8 cellular contexts compared by ENCODE assay signal in the genomic region with DNA sequence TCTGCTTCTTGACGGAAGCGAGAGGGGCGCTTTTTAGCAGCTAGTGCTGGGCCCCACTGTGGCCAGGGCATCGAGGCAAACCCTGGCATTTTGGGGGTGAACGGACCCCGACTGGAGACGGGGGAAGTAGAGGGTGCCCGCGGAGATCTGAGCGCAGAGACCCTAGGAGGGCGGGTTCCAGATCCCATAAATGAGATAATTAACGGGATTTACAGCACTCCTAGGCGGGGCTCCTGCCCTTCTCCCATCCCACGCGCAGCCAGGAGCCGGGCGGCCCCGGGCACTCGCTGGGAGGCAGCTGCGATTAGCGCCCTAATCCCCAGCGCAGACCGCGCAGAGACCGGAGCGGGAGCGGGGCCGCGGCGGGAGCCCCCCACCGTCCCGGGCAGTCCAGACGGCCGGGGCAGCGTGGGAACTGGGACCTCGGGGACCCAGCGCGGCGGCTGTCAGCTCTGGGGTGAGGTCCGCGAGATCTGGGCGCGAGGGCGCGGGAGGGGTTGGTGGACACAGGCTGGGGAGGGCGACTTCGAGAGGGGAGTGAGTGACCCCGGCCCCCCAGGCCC. TPM values are rescaled to one million over a fixed set of nuclear protein-coding genes. Genes with fewer than 3 reads are reported as not detected.
DNase-seq lines count a peak whose midpoint lies in the region; ATAC-seq and TF ChIP-seq lines count a peak whose summit lies in the region.

No MANE protein-coding gene starts in this region.

- H3K9ac ChIP-seq in mesenchymal stem cell (ENCODE audit: low read length) = peak overlapping the region; percentile 80

- peak overlapping the region; percentile 79 to 85 for H3K18ac ChIP-seq in mesenchymal stem cell (ENCODE audit: low read depth in 1 of 2, low read length in 2 of 2)

- no peaks in the 10 kb centered on the region for H3K27me3 ChIP-seq in mesenchymal stem cell (ENCODE audit: control insufficient read depth in 1 of 2, insufficient read depth in 1 of 2, low read length in 2 of 2)
- no peaks in the 10 kb centered on the region for H3K27me3 ChIP-seq in uterus

- peak overlapping the region; percentile 10 to 34 for H3K4ac ChIP-seq in mesenchymal stem cell (ENCODE audit: low read depth in 1 of 2, low read length in 2 of 2)

- H3K36me3 ChIP-seq in mesenchymal stem cell (ENCODE audit: control insufficient read depth in 1 of 2, insufficient read depth in 2 of 2, low read depth in 1 of 2, low read length in 2 of 2) (no peaks in the 10 kb centered on the region), uterus (no peaks in the 10 kb centered on the region)

- peak overlapping the region; percentile 57 for H3K4me2 ChIP-seq in mesenchymal stem cell (ENCODE audit: low read length, poor library complexity, severe bottlenecking)

- H2BK120ac ChIP-seq in mesenchymal stem cell (ENCODE audit: low read depth, low read length) = peak overlapping the region; percentile 90

- ATAC-seq in central memory CD8-positive, alpha-beta T cell (replicated peaks; ENCODE audit: extremely low read depth, poor library complexity, severe bottlenecking) = no peak
- ATAC-seq in HG03097 (IDR thresholded peaks at IDR 0.05; ENCODE audit: low FRiP score, unreplicated experiment) (no peak), HG03378 (IDR thresholded peaks at IDR 0.05; ENCODE audit: unreplicated experiment) (no peak)

- no peaks in the 10 kb centered on the region for H3K79me1 ChIP-seq in mesenchymal stem cell (replicated peaks; ENCODE audit: low read length, poor library complexity, severe bottlenecking)

- TF ChIP-seq CTCF in uterus (IDR thresholded peaks at IDR 0.05) = no peak

- DNase-seq in activated naive CD4-positive, alpha-beta T cell (lab: John Stamatoyannopoulos, UW) = no peak
- DNase-seq in central memory CD8-positive, alpha-beta T cell (ENCODE audit: low spot score in 2 of 2) = no peak
- DNase-seq in mesenchymal stem cell (peak; percentile 29), uterus (peak in 1 of 2 donors; percentile 28)
- no peak for DNase-seq in stimulated activated CD4-positive, alpha-beta T cell treated with anti-CD3 and anti-CD28 coated beads, Interleukin-1b, Interleukin-23, amount 100 ng/mL, for 48 hours

- H3K4me1 Mint-ChIP-seq in activated naive CD4-positive, alpha-beta T cell treated with anti-CD3 and anti-CD28 coated beads, Interleukin-2, amount 50 U/mL, for 24 hours = peaks cover 4% of the 10 kb centered on the region
- H3K4me1 Mint-ChIP-seq in central memory CD8-positive, alpha-beta T cell = peaks cover 7% of the 10 kb centered on the region

- H2BK12ac ChIP-seq in mesenchymal stem cell (ENCODE audit: low read length in 2 of 2) = peak overlapping the region; percentile 22 to 83

- H3K9me3 Mint-ChIP-seq in activated naive CD4-positive, alpha-beta T cell treated with anti-CD3 and anti-CD28 coated beads, Interleukin-2, amount 50 U/mL, for 24 hours = no peaks in the 10 kb centered on the region
- no peaks in the 10 kb centered on the region for H3K9me3 Mint-ChIP-seq in central memory CD8-positive, alpha-beta T cell

- peaks cover 51% of the 10 kb centered on the region for H3K27me3 Mint-ChIP-seq in activated naive CD4-positive, alpha-beta T cell treated with anti-CD3 and anti-CD28 coated beads, Interleukin-2, amount 50 U/mL, for 24 hours
- peaks cover 58% of the 10 kb centered on the region for H3K27me3 Mint-ChIP-seq in central memory CD8-positive, alpha-beta T cell

- peak overlapping the region in 1 of 2 experiments; percentile 19 for H3K14ac ChIP-seq in mesenchymal stem cell (ENCODE audit: low read length in 2 of 2)

- H4K8ac ChIP-seq in mesenchymal stem cell (ENCODE audit: low read length) = peak overlapping the region; percentile 83

- no peaks in the 10 kb centered on the region for H3K36me3 Mint-ChIP-seq in activated naive CD4-positive, alpha-beta T cell treated with anti-CD3 and anti-CD28 coated beads, Interleukin-2, amount 50 U/mL, for 24 hours
- no peaks in the 10 kb centered on the region for H3K36me3 Mint-ChIP-seq in central memory CD8-positive, alpha-beta T cell (ENCODE audit: insufficient read depth)

- peak overlapping the region; percentile 66 for H3K4me3 Mint-ChIP-seq in activated naive CD4-positive, alpha-beta T cell treated with anti-CD3 and anti-CD28 coated beads, Interleukin-2, amount 50 U/mL, for 24 hours
- peak overlapping the region; percentile 68 for H3K4me3 Mint-ChIP-seq in central memory CD8-positive, alpha-beta T cell

- H3K27ac Mint-ChIP-seq in activated naive CD4-positive, alpha-beta T cell treated with anti-CD3 and anti-CD28 coated beads, Interleukin-2, amount 50 U/mL, for 24 hours = no peak overlapping the region
- no peak overlapping the region for H3K27ac Mint-ChIP-seq in central memory CD8-positive, alpha-beta T cell (ENCODE audit: low read depth)

- H2BK15ac ChIP-seq in mesenchymal stem cell (ENCODE audit: low read depth, poor library complexity, severe bottlenecking) = peak overlapping the region; percentile 91

- intact Hi-C loops in uterus (cut with DNase I; ENCODE audit: low total_unique reads) = no loop called here

- TF ChIP-seq POLR2A in uterus (IDR thresholded peaks at IDR 0.05) = no peak

- peak overlapping the region; percentile 46 for H2BK5ac ChIP-seq in mesenchymal stem cell (ENCODE audit: low read depth, low read length, poor library complexity, severe bottlenecking)

- H3K4me3 ChIP-seq in mesenchymal stem cell (ENCODE audit: insufficient read depth in 1 of 2, low read depth in 1 of 2, low read length in 2 of 2) = peak overlapping the region; percentile 80 to 93
- peak overlapping the region; percentile 57 to 66 for H3K4me3 ChIP-seq in uterus

- H2AK5ac ChIP-seq in mesenchymal stem cell (ENCODE audit: low read length, severe bottlenecking) = no peak overlapping the region

- H4K91ac ChIP-seq in mesenchymal stem cell (ENCODE audit: low read length) = peak overlapping the region; percentile 85

- no peaks in the 10 kb centered on the region for H3K9me3 ChIP-seq in mesenchymal stem cell (ENCODE audit: control insufficient read depth, low read length)
- no peaks in the 10 kb centered on the region for H3K9me3 ChIP-seq in uterus

- H3K27ac ChIP-seq in mesenchymal stem cell (ENCODE audit: low read length, poor library complexity, severe bottlenecking) (peak overlapping the region; percentile 62), uterus (peak overlapping the region; percentile 92 to 95)

- H2AFZ ChIP-seq in mesenchymal stem cell (ENCODE audit: low read depth, low read length) = peak overlapping the region; percentile 72

- peaks cover 10% of the 10 kb centered on the region for H3K4me1 ChIP-seq in mesenchymal stem cell (ENCODE audit: control insufficient read depth, insufficient read depth, low read depth, low read length)
- peaks cover 0 to 10% of the 10 kb centered on the region in 2 donors for H3K4me1 ChIP-seq in uterus

- H3K23ac ChIP-seq in mesenchymal stem cell (ENCODE audit: low read length in 2 of 2) = peak overlapping the region; percentile 38 to 98

- 1% methylated on average over 33 of the region's 48 CpGs for WGBS in mesenchymal stem cell

RNA-seq across cellular contexts. Expression of gene JCAD, which starts 0.7 kb away (rescaled TPM):
- 32.6 TPM for polyA plus RNA-seq in mesenchymal stem cell (2013, experiment 1 of 2)
- 33.3 TPM for polyA plus RNA-seq in mesenchymal stem cell (2013, experiment 2 of 2)
- total RNA-seq in uterus = 10 to 100 TPM; 25.6 to 99.1 (median 49.9) TPM
